37 cellular contexts compared by ENCODE assay signal in genomic region chr4:159981457-159981856, GRCh38.
"Had no signal": no experiment of that assay in that cellular context is flagged by ENCODE, and none has a peak within 500 bp of the region (broad histone marks: within the 10 kb centered on the region; RNA-seq: fewer than 3 reads in every experiment).

No MANE protein-coding gene starts in this region.

- H3K36me3 Mint-ChIP-seq: activated CD8-positive, alpha-beta memory T cell treated with anti-CD3 and anti-CD28 coated beads, Interleukin-2, amount 10 ng/mL, durations not matched to agents 7 days and 5 days; activated naive CD4-positive, alpha-beta T cell treated with anti-CD3 and anti-CD28 coated beads, Interleukin-2, amount 10 ng/mL, durations not matched to agents 7 days and 5 days; activated naive CD4-positive, alpha-beta T cell treated with anti-CD3 and anti-CD28 coated beads, Interleukin-2, amount 50 U/mL, for 24 hours; activated naive CD8-positive, alpha-beta T cell; activated naive CD8-positive, alpha-beta T cell treated with anti-CD3 and anti-CD28 coated beads, Interleukin-2, amount 10 ng/mL, durations not matched to agents 7 days and 5 days; brain; WTC11 had no signal

- H3K4me3 ChIP-seq: ascending aorta, cardiac muscle cell had no signal

- H3K9me3 ChIP-seq: ascending aorta had no signal

- H3K4me3 Mint-ChIP-seq: activated CD4-positive, alpha-beta memory T cell treated with anti-CD3 and anti-CD28 coated beads, Interleukin-2, amount 10 ng/mL, durations not matched to agents 7 days and 5 days; activated CD4-positive, alpha-beta T cell treated with anti-CD3 and anti-CD28 coated beads for 36 hours; activated CD4-positive, alpha-beta T cell treated with anti-CD3 and anti-CD28 coated beads, Interleukin-2, amount 10 ng/mL, durations not matched to agents 7 days and 5 days; activated CD8-positive, alpha-beta memory T cell treated with anti-CD3 and anti-CD28 coated beads, Interleukin-2, amount 10 ng/mL, durations not matched to agents 7 days and 5 days; activated CD8-positive, alpha-beta T cell treated with anti-CD3 and anti-CD28 coated beads, Interleukin-2, amount 10 ng/mL, durations not matched to agents 7 days and 5 days; activated naive CD4-positive, alpha-beta T cell treated with anti-CD3 and anti-CD28 coated beads, Interleukin-2, amount 10 ng/mL, durations not matched to agents 7 days and 5 days; activated naive CD4-positive, alpha-beta T cell treated with anti-CD3 and anti-CD28 coated beads, Interleukin-2, amount 50 U/mL, for 24 hours; activated naive CD8-positive, alpha-beta T cell; activated naive CD8-positive, alpha-beta T cell treated with anti-CD3 and anti-CD28 coated beads, Interleukin-2, amount 10 ng/mL, durations not matched to agents 7 days and 5 days; activated naive CD8-positive, alpha-beta T cell treated with anti-CD3 and anti-CD28 coated beads, Interleukin-2, amount 50 U/mL, for 24 hours; activated T-cell treated with anti-CD3 and anti-CD28 coated beads, Interleukin-2, amount 50 U/mL, for 24 hours; brain; central memory CD8-positive, alpha-beta T cell; T-helper 1 cell treated with Interleukin-12 subunit alpha and Interleukin-12 subunit beta and Interleukin-4 antibody, amounts not matched to agents 30 μg/mL and 1 μg/mL, for 36 hours; T-helper 2 cell treated with Interferon-gamma antibody and Interleukin-4, amounts not matched to agents 5 μg/mL and 100 μg/mL, for 36 hours; WTC11 had no signal

- H3K36me3 ChIP-seq: ascending aorta, cardiac muscle cell had no signal

- H3K27ac Mint-ChIP-seq: activated CD4-positive, alpha-beta memory T cell treated with anti-CD3 and anti-CD28 coated beads, Interleukin-2, amount 10 ng/mL, durations not matched to agents 7 days and 5 days; activated CD4-positive, alpha-beta T cell treated with anti-CD3 and anti-CD28 coated beads for 36 hours; activated CD4-positive, alpha-beta T cell treated with anti-CD3 and anti-CD28 coated beads, Interleukin-2, amount 10 ng/mL, durations not matched to agents 7 days and 5 days; activated CD8-positive, alpha-beta memory T cell treated with anti-CD3 and anti-CD28 coated beads, Interleukin-2, amount 10 ng/mL, durations not matched to agents 7 days and 5 days; activated CD8-positive, alpha-beta T cell treated with anti-CD3 and anti-CD28 coated beads, Interleukin-2, amount 10 ng/mL, durations not matched to agents 7 days and 5 days; activated naive CD4-positive, alpha-beta T cell treated with anti-CD3 and anti-CD28 coated beads, Interleukin-2, amount 10 ng/mL, durations not matched to agents 7 days and 5 days; activated naive CD4-positive, alpha-beta T cell treated with anti-CD3 and anti-CD28 coated beads, Interleukin-2, amount 50 U/mL, for 24 hours; activated naive CD8-positive, alpha-beta T cell; activated naive CD8-positive, alpha-beta T cell treated with anti-CD3 and anti-CD28 coated beads, Interleukin-2, amount 10 ng/mL, durations not matched to agents 7 days and 5 days; activated naive CD8-positive, alpha-beta T cell treated with anti-CD3 and anti-CD28 coated beads, Interleukin-2, amount 50 U/mL, for 24 hours; activated T-cell treated with anti-CD3 and anti-CD28 coated beads, Interleukin-2, amount 50 U/mL, for 24 hours; activated T-helper 2 cell treated with anti-CD3 and anti-CD28 coated beads, Interferon-gamma antibody, Interleukin-2, Interleukin-4, amounts not matched to agents 10 μg/mL and 5 μg/mL and 100 μg/mL, durations not matched to agents 14 hours and 24 hours and 36 hours; T-helper 1 cell treated with Interleukin-12 subunit alpha and Interleukin-12 subunit beta and Interleukin-4 antibody, amounts not matched to agents 30 μg/mL and 1 μg/mL, for 36 hours; T-helper 2 cell treated with Interferon-gamma antibody and Interleukin-4, amounts not matched to agents 5 μg/mL and 100 μg/mL, for 36 hours; WTC11 had no signal

- H3K27me3 Mint-ChIP-seq: activated CD4-positive, alpha-beta memory T cell treated with anti-CD3 and anti-CD28 coated beads, Interleukin-2, amount 10 ng/mL, durations not matched to agents 7 days and 5 days; activated CD4-positive, alpha-beta T cell treated with anti-CD3 and anti-CD28 coated beads for 36 hours; activated CD4-positive, alpha-beta T cell treated with anti-CD3 and anti-CD28 coated beads, Interleukin-2, amount 10 ng/mL, durations not matched to agents 7 days and 5 days; activated CD8-positive, alpha-beta memory T cell treated with anti-CD3 and anti-CD28 coated beads, Interleukin-2, amount 10 ng/mL, durations not matched to agents 7 days and 5 days; activated naive CD4-positive, alpha-beta T cell treated with anti-CD3 and anti-CD28 coated beads, Interleukin-2, amount 10 ng/mL, durations not matched to agents 7 days and 5 days; activated naive CD4-positive, alpha-beta T cell treated with anti-CD3 and anti-CD28 coated beads, Interleukin-2, amount 50 U/mL, for 24 hours; activated naive CD8-positive, alpha-beta T cell; activated naive CD8-positive, alpha-beta T cell treated with anti-CD3 and anti-CD28 coated beads, Interleukin-2, amount 10 ng/mL, durations not matched to agents 7 days and 5 days; activated naive CD8-positive, alpha-beta T cell treated with anti-CD3 and anti-CD28 coated beads, Interleukin-2, amount 50 U/mL, for 24 hours; activated T-cell treated with anti-CD3 and anti-CD28 coated beads, Interleukin-2, amount 50 U/mL, for 24 hours; brain; central memory CD8-positive, alpha-beta T cell had no signal

- DNase-seq: activated CD4-positive, alpha-beta memory T cell treated with anti-CD3 and anti-CD28 coated beads, Interleukin-2, amount 10 ng/mL, durations not matched to agents 7 days and 5 days; activated CD4-positive, alpha-beta T cell treated with anti-CD3 and anti-CD28 coated beads for 1 hour; activated CD4-positive, alpha-beta T cell treated with anti-CD3 and anti-CD28 coated beads for 36 hours; activated CD4-positive, alpha-beta T cell treated with anti-CD3 and anti-CD28 coated beads for 48 hours; activated CD4-positive, alpha-beta T cell treated with anti-CD3 and anti-CD28 coated beads, Interleukin-2, amount 10 ng/mL, durations not matched to agents 7 days and 5 days; activated CD4-positive, alpha-beta T cell treated with anti-CD3 and anti-CD28 coated beads, Interleukin-2, amount 50 U/mL, for 48 hours; activated CD4-positive, CD25-positive, alpha-beta regulatory T cell; activated CD8-positive, alpha-beta memory T cell treated with anti-CD3 and anti-CD28 coated beads for 24 hours; activated CD8-positive, alpha-beta memory T cell treated with anti-CD3 and anti-CD28 coated beads, Interleukin-2, amount 10 ng/mL, durations not matched to agents 7 days and 5 days; activated CD8-positive, alpha-beta memory T cell treated with anti-CD3 and anti-CD28 coated beads, Interleukin-2, amount 50 U/mL, for 48 hours; activated CD8-positive, alpha-beta T cell treated with anti-CD3 and anti-CD28 coated beads, Interleukin-2, amount 10 ng/mL, durations not matched to agents 7 days and 5 days; activated effector memory CD4-positive, alpha-beta T cell treated with Interleukin-2 at 50 U/mL for 16 hours; activated gamma-delta T cell; activated naive CD4-positive, alpha-beta T cell treated with anti-CD3 and anti-CD28 coated beads, Interleukin-2, amount 10 ng/mL, durations not matched to agents 7 days and 5 days; activated naive CD4-positive, alpha-beta T cell treated with Interleukin-2 at 50 U/mL for 16 hours; activated naive CD8-positive, alpha-beta T cell treated with anti-CD3 and anti-CD28 coated beads, Interleukin-2, amount 10 ng/mL, durations not matched to agents 7 days and 5 days; activated naive CD8-positive, alpha-beta T cell treated with anti-CD3 and anti-CD28 coated beads, Interleukin-2, amount 50 U/mL, for 24 hours; activated T-cell treated with anti-CD3 and anti-CD28 coated beads, Interleukin-2, amount 50 U/mL, for 24 hours; activated T-cell treated with anti-CD3 and anti-CD28 coated beads, Interleukin-2, amount 50 U/mL, for 48 hours; amygdala; anterior cingulate cortex; cerebellar nuclear complex; SW 1271; T-helper 1 cell; T-helper 2 cell; T-helper 9 cell had no signal

- H3K27me3 ChIP-seq: ascending aorta, cardiac muscle cell had no signal

- H3K4me1 Mint-ChIP-seq: activated CD4-positive, alpha-beta memory T cell treated with anti-CD3 and anti-CD28 coated beads, Interleukin-2, amount 10 ng/mL, durations not matched to agents 7 days and 5 days; activated CD4-positive, alpha-beta T cell treated with anti-CD3 and anti-CD28 coated beads for 36 hours; activated CD4-positive, alpha-beta T cell treated with anti-CD3 and anti-CD28 coated beads, Interleukin-2, amount 10 ng/mL, durations not matched to agents 7 days and 5 days; activated CD8-positive, alpha-beta memory T cell treated with anti-CD3 and anti-CD28 coated beads, Interleukin-2, amount 10 ng/mL, durations not matched to agents 7 days and 5 days; activated naive CD4-positive, alpha-beta T cell treated with anti-CD3 and anti-CD28 coated beads, Interleukin-2, amount 10 ng/mL, durations not matched to agents 7 days and 5 days; activated naive CD4-positive, alpha-beta T cell treated with anti-CD3 and anti-CD28 coated beads, Interleukin-2, amount 50 U/mL, for 24 hours; activated naive CD8-positive, alpha-beta T cell treated with anti-CD3 and anti-CD28 coated beads, Interleukin-2, amount 10 ng/mL, durations not matched to agents 7 days and 5 days; activated naive CD8-positive, alpha-beta T cell treated with anti-CD3 and anti-CD28 coated beads, Interleukin-2, amount 50 U/mL, for 24 hours; central memory CD8-positive, alpha-beta T cell had no signal

- H3K27ac ChIP-seq: ascending aorta, cardiac muscle cell, VCaP had no signal

- H3K4me1 ChIP-seq: ascending aorta had no signal

- H3K9me3 Mint-ChIP-seq: activated CD4-positive, alpha-beta memory T cell treated with anti-CD3 and anti-CD28 coated beads, Interleukin-2, amount 10 ng/mL, durations not matched to agents 7 days and 5 days; activated CD4-positive, alpha-beta T cell treated with anti-CD3 and anti-CD28 coated beads, Interleukin-2, amount 10 ng/mL, durations not matched to agents 7 days and 5 days; activated naive CD4-positive, alpha-beta T cell treated with anti-CD3 and anti-CD28 coated beads, Interleukin-2, amount 50 U/mL, for 24 hours; activated naive CD8-positive, alpha-beta T cell treated with anti-CD3 and anti-CD28 coated beads, Interleukin-2, amount 10 ng/mL, durations not matched to agents 7 days and 5 days; activated T-helper 2 cell treated with anti-CD3 and anti-CD28 coated beads, Interferon-gamma antibody, Interleukin-2, Interleukin-4, amounts not matched to agents 10 μg/mL and 5 μg/mL and 100 μg/mL, durations not matched to agents 14 hours and 24 hours and 36 hours; brain; T-helper 2 cell treated with Interferon-gamma antibody and Interleukin-4, amounts not matched to agents 5 μg/mL and 100 μg/mL, for 36 hours had no signal
